In genomic region chr10:27291253-27291895, GRCh38 we compare ENCODE assay signal across 8 cellular contexts. TPM values are rescaled to one million over a fixed set of nuclear protein-coding genes. Genes with fewer than 3 reads are reported as not detected.
DNase-seq lines count a peak whose midpoint lies in the region; ATAC-seq, FAIRE-seq and TF ChIP-seq lines count a peak whose summit lies in the region.
"Not testable (repeated sequence)": the region's sequence is repeated elsewhere in the genome, so short reads cannot be mapped to it uniquely, and the experiment has no call there.

No MANE protein-coding gene starts in this region.

- H3K4me1 ChIP-seq in CD4-positive, CD25-positive, alpha-beta regulatory T cell (ENCODE audit: control insufficient read depth, insufficient read depth, low read length, poor library complexity, severe bottlenecking); astrocyte (ENCODE audit: insufficient read depth, low read length): not testable (repeated sequence)
- H3K4me1 ChIP-seq in Karpas-422 (ENCODE audit: low read length) = peaks cover 12% of the 10 kb centered on the region

- H3K27ac ChIP-seq in CD4-positive, CD25-positive, alpha-beta regulatory T cell (ENCODE audit: insufficient read depth, low read length, poor library complexity, severe bottlenecking); Karpas-422 (ENCODE audit: low read length); astrocyte (ENCODE audit: low read depth, low read length): not testable (repeated sequence)

- ATAC-seq in CD4-positive, CD25-positive, alpha-beta regulatory T cell (ENCODE audit: low read depth in 2 of 2) = peak; percentile 64 to 65
- ATAC-seq in GM18909 (IDR thresholded peaks at IDR 0.05; ENCODE audit: poor library complexity, unreplicated experiment) (peak; percentile 75), GM21576 (IDR thresholded peaks at IDR 0.05; ENCODE audit: unreplicated experiment) (peak; percentile 87), HG03045 (IDR thresholded peaks at IDR 0.05; ENCODE audit: unreplicated experiment) (peak; percentile 70)
- ATAC-seq in activated CD4-positive, CD25-positive, alpha-beta regulatory T cell treated with anti-CD3 and anti-CD28 coated beads, Interleukin-2, amount 50 U/mL, for 24 hours = peak; percentile 56 to 63
- not testable (repeated sequence) for ATAC-seq in natural killer cell treated with Interleukin-12 subunit alpha and Interleukin-12 subunit beta and Interleukin-15 and Interleukin-18, amount 100 ng/mL, for 72 hours

- peak overlapping the region; percentile 28 for H3K4me2 ChIP-seq in Karpas-422 (ENCODE audit: low read depth, low read length, poor library complexity, severe bottlenecking)
- H3K4me2 ChIP-seq in astrocyte (ENCODE audit: low read length) = not testable (repeated sequence)

- TF ChIP-seq CTCF in astrocyte (IDR thresholded peaks at IDR 0.05; ENCODE audit: insufficient read depth, low read depth, low read length) = not testable (repeated sequence)

- H3K36me3 ChIP-seq in CD4-positive, CD25-positive, alpha-beta regulatory T cell (ENCODE audit: control insufficient read depth, insufficient read depth, low read length); Karpas-422 (ENCODE audit: insufficient read depth, low read length); astrocyte (ENCODE audit: insufficient read depth, low read length): not testable (repeated sequence)

- not testable (repeated sequence) for H3K9me3 ChIP-seq in CD4-positive, CD25-positive, alpha-beta regulatory T cell (ENCODE audit: control insufficient read depth in 2 of 2, low read length in 2 of 2); Karpas-422 (ENCODE audit: low read length); astrocyte (ENCODE audit: insufficient read depth, low read depth, low read length)

- not testable (repeated sequence) for H3K9me2 ChIP-seq in Karpas-422 (replicated peaks; ENCODE audit: insufficient read depth, low read length)

- H3K27me3 Mint-ChIP-seq in CD4-positive, CD25-positive, alpha-beta regulatory T cell; astrocyte (ENCODE audit: low read depth, unreplicated experiment); natural killer cell treated with Interleukin-12 subunit alpha and Interleukin-12 subunit beta and Interleukin-15 and Interleukin-18, amount 100 ng/mL, for 72 hours: not testable (repeated sequence)

- H3K4me3 ChIP-seq in CD4-positive, CD25-positive, alpha-beta regulatory T cell (ENCODE audit: low read depth, low read length) = peak overlapping the region; percentile 79
- H3K4me3 ChIP-seq in Karpas-422 (ENCODE audit: low read length); astrocyte (ENCODE audit: insufficient read depth, low read depth, low read length): not testable (repeated sequence)

- peak in 1 of 3 donors; percentile 36 for DNase-seq in CD4-positive, CD25-positive, alpha-beta regulatory T cell
- not testable (repeated sequence) for DNase-seq in Karpas-422; astrocyte (ENCODE audit: low read depth); natural killer cell treated with Interleukin-12 subunit alpha and Interleukin-12 subunit beta and Interleukin-15 and Interleukin-18, amount 100 ng/mL, for 72 hours (ENCODE audit: low spot score)

- not testable (repeated sequence) for H3K36me3 Mint-ChIP-seq in CD4-positive, CD25-positive, alpha-beta regulatory T cell; astrocyte (ENCODE audit: low read depth, unreplicated experiment); natural killer cell treated with Interleukin-12 subunit alpha and Interleukin-12 subunit beta and Interleukin-15 and Interleukin-18, amount 100 ng/mL, for 72 hours

- H3K4me3 Mint-ChIP-seq in CD4-positive, CD25-positive, alpha-beta regulatory T cell = peak overlapping the region; percentile 11 to 76 (median 73)
- not testable (repeated sequence) for H3K4me3 Mint-ChIP-seq in astrocyte (ENCODE audit: unreplicated experiment)
- H3K4me3 Mint-ChIP-seq in natural killer cell treated with Interleukin-12 subunit alpha and Interleukin-12 subunit beta and Interleukin-15 and Interleukin-18, amount 100 ng/mL, for 72 hours = peak overlapping the region; percentile 69

- not testable (repeated sequence) for H3K79me2 ChIP-seq in Karpas-422 (ENCODE audit: low read length); astrocyte (ENCODE audit: insufficient read depth, low read length)

- H4K20me1 ChIP-seq in Karpas-422 (ENCODE audit: insufficient read depth, low read depth, low read length); astrocyte (ENCODE audit: insufficient read depth, low read length): not testable (repeated sequence)

- not testable (repeated sequence) for H3K9ac ChIP-seq in Karpas-422 (ENCODE audit: low read length); astrocyte (ENCODE audit: low read length)

- peak overlapping the region; percentile 63 for H2AFZ ChIP-seq in Karpas-422 (ENCODE audit: low read length)
- not testable (repeated sequence) for H2AFZ ChIP-seq in astrocyte (ENCODE audit: low read depth, low read length)

- H3K9me3 Mint-ChIP-seq in CD4-positive, CD25-positive, alpha-beta regulatory T cell; astrocyte (ENCODE audit: unreplicated experiment); natural killer cell treated with Interleukin-12 subunit alpha and Interleukin-12 subunit beta and Interleukin-15 and Interleukin-18, amount 100 ng/mL, for 72 hours: not testable (repeated sequence)

- peak overlapping the region; percentile 59 to 73 (median 66) for H3K27ac Mint-ChIP-seq in CD4-positive, CD25-positive, alpha-beta regulatory T cell
- not testable (repeated sequence) for H3K27ac Mint-ChIP-seq in astrocyte (ENCODE audit: unreplicated experiment); natural killer cell treated with Interleukin-12 subunit alpha and Interleukin-12 subunit beta and Interleukin-15 and Interleukin-18, amount 100 ng/mL, for 72 hours

- not testable (repeated sequence) for H3K27me3 ChIP-seq in CD4-positive, CD25-positive, alpha-beta regulatory T cell (ENCODE audit: control insufficient read depth, insufficient read depth, low read length); Karpas-422 (ENCODE audit: low read length); astrocyte (ENCODE audit: insufficient read depth, low read length)

- H3K4me1 Mint-ChIP-seq in CD4-positive, CD25-positive, alpha-beta regulatory T cell = peaks cover 0 to 16% (median 12%) of the 10 kb centered on the region in 4 donors
- not testable (repeated sequence) for H3K4me1 Mint-ChIP-seq in astrocyte (ENCODE audit: low read depth, unreplicated experiment); natural killer cell treated with Interleukin-12 subunit alpha and Interleukin-12 subunit beta and Interleukin-15 and Interleukin-18, amount 100 ng/mL, for 72 hours (ENCODE audit: low read depth in 2 of 2)

- FAIRE-seq in astrocyte (lab: Jason Lieb, UNC) = peak; percentile 68

RNA-seq across cellular contexts. Expression of gene ACBD5, which starts 50.8 kb away (rescaled TPM):
- 24.7 TPM for total RNA-seq in CD4-positive, CD25-positive, alpha-beta regulatory T cell
- 10 to 100 TPM; 11.0 to 12.1 (median 11.9) TPM for polyA plus RNA-seq in CD4-positive, CD25-positive, alpha-beta regulatory T cell
- total RNA-seq in Karpas-422 (2014; rRNA removed; shearing (Covaris generic); ENCODE audit: low replicate concordance) = 18.3 and 18.4 TPM in 2 replicates
- 23.8 TPM in 2 replicates for total RNA-seq in astrocyte
- total RNA-seq in natural killer cell treated with Interleukin-12 subunit alpha and Interleukin-12 subunit beta and Interleukin-15 and Interleukin-18, amount 100 ng/mL, for 72 hours = 10 to 100 TPM; 21.9 to 32.8 TPM
